ENCODE assay signal across 13 cellular contexts in genomic region chr1:223730471-223730870, GRCh38. TPM values are rescaled to one million over a fixed set of nuclear protein-coding genes. Genes with fewer than 3 reads are reported as not detected.
DNase-seq lines count a peak whose midpoint lies in the region; ATAC-seq and TF ChIP-seq lines count a peak whose summit lies in the region.
"Had no signal": no experiment of that assay in that cellular context is flagged by ENCODE, and none has a peak within 500 bp of the region (broad histone marks: within the 10 kb centered on the region; RNA-seq: fewer than 3 reads in every experiment).

No MANE protein-coding gene starts in this region.

- H3K9ac ChIP-seq in BLaER1 treated with 17β-estradiol and CSF1 and Interleukin-3, amounts not matched to agents 10 nM and 100 nM = no peak overlapping the region

- no peak overlapping the region for H2AFZ ChIP-seq in osteoblast (ENCODE audit: low read length)

- ATAC-seq in RWPE2 (ENCODE audit: low read depth) (no peak), HG03135 (IDR thresholded peaks at IDR 0.05; ENCODE audit: unreplicated experiment) (no peak), left colon (no peak), HG02938 (IDR thresholded peaks at IDR 0.05; ENCODE audit: unreplicated experiment) (no peak)
- ATAC-seq: CD8-positive, alpha-beta T cell; GM12878 had no signal

- TF ChIP-seq CTCF in RWPE2 (IDR thresholded peaks at IDR 0.05; ENCODE audit: poor library complexity, severe bottlenecking) = no peak
- TF ChIP-seq CTCF in osteoblast (IDR thresholded peaks at IDR 0.05; ENCODE audit: extremely low read depth, low read depth, low read length) = no peak

- no peak overlapping the region for H3K4me3 ChIP-seq in BLaER1 treated with 17β-estradiol and CSF1 and Interleukin-3, amounts not matched to agents 10 nM and 100 nM
- H3K4me3 ChIP-seq in RWPE2 (ENCODE audit: severe bottlenecking) = no peak overlapping the region
- H3K4me3 ChIP-seq in osteoblast (ENCODE audit: insufficient read depth, low read length) = no peak overlapping the region
- H3K4me3 ChIP-seq: GM12878 had no signal

- H3K79me2 ChIP-seq in osteoblast (ENCODE audit: insufficient read depth, low read length) = peaks cover 85% of the 10 kb centered on the region

- peak overlapping the region in 6 of 11 experiments; percentile 27 to 76 (median 56); a peak in 11 of 22 replicates for H3K4me2 ChIP-seq in BLaER1 treated with 17β-estradiol and CSF1 and Interleukin-3, amounts not matched to agents 10 nM and 100 nM
- peak overlapping the region; percentile 22 for H3K4me2 ChIP-seq in osteoblast (ENCODE audit: insufficient read depth, low read length)

- DNase-seq in RWPE2 (ENCODE audit: low spot score) (no peak), epidermal melanocyte (ENCODE audit: insufficient read length, low spot score) (peak; percentile 41), osteoblast (ENCODE audit: insufficient read length, low spot score, missing footprints) (no peak), NOMO-1 treated with DMSO at 0.1 percent for 48 hours (lab: John Stamatoyannopoulos, UW; ENCODE audit: unreplicated experiment) (no peak), left colon (no peak)
- DNase-seq: activated CD4-positive, alpha-beta memory T cell treated with anti-CD3 and anti-CD28 coated beads, Interleukin-2, amount 10 ng/mL, durations not matched to agents 7 days and 5 days; CD8-positive, alpha-beta T cell; SHP77 treated with DMSO at 0.1 percent for 48 hours; stimulated activated CD4-positive, alpha-beta T cell treated with anti-CD3 and anti-CD28 coated beads, Interleukin-1b, Interleukin-23, amount 100 ng/mL, for 48 hours had no signal

- H4K20me1 ChIP-seq in BLaER1 treated with 17β-estradiol and CSF1 and Interleukin-3, amounts not matched to agents 10 nM and 100 nM = peaks cover 0 to 43% (median 12%) of the 10 kb centered on the region in 11 experiments; a peak in 11 of 22 replicates
- H4K20me1 ChIP-seq in osteoblast (ENCODE audit: insufficient read depth, low read length) = peaks cover 40% of the 10 kb centered on the region

- H3K9me3 ChIP-seq in BLaER1 treated with 17β-estradiol and CSF1 and Interleukin-3, amounts not matched to agents 10 nM and 100 nM (replicated peaks in 1 of 11) = peaks cover 0 to 4% (median 0%) of the 10 kb centered on the region in 11 experiments; a peak in 1 of 22 replicates
- H3K9me3 ChIP-seq in RWPE2 (ENCODE audit: severe bottlenecking) (no peaks in the 10 kb centered on the region), osteoblast (ENCODE audit: low read depth, low read length) (no peaks in the 10 kb centered on the region)

- H3K4me1 ChIP-seq in BLaER1 treated with 17β-estradiol and CSF1 and Interleukin-3, amounts not matched to agents 10 nM and 100 nM = peaks cover 18 to 49% (median 34%) of the 10 kb centered on the region in 10 experiments
- H3K4me1 ChIP-seq in RWPE2 (ENCODE audit: insufficient read depth, poor library complexity, severe bottlenecking) (peaks cover 36% of the 10 kb centered on the region), osteoblast (ENCODE audit: insufficient read depth, low read length) (peaks cover 67% of the 10 kb centered on the region)

- peaks cover 0 to 56% (median 29%) of the 10 kb centered on the region in 11 experiments; a peak in 17 of 22 replicates for H3K36me3 ChIP-seq in BLaER1 treated with 17β-estradiol and CSF1 and Interleukin-3, amounts not matched to agents 10 nM and 100 nM
- H3K36me3 ChIP-seq in RWPE2 (ENCODE audit: low read depth) (peaks cover 72% of the 10 kb centered on the region), osteoblast (ENCODE audit: insufficient read depth, low read length) (peaks cover 33% of the 10 kb centered on the region)

- no peaks in the 10 kb centered on the region for H3K27me3 ChIP-seq in BLaER1 treated with 17β-estradiol and CSF1 and Interleukin-3, amounts not matched to agents 10 nM and 100 nM
- no peaks in the 10 kb centered on the region for H3K27me3 ChIP-seq in RWPE2 (ENCODE audit: insufficient read depth, poor library complexity, severe bottlenecking)
- H3K27me3 ChIP-seq in osteoblast (ENCODE audit: insufficient read depth, low read length) = no peaks in the 10 kb centered on the region

- intact Hi-C loops in left colon (cut with DNase I, micrococcal nuclease) = no loop called here

- H3K27ac ChIP-seq in BLaER1 treated with 17β-estradiol and CSF1 and Interleukin-3, amounts not matched to agents 10 nM and 100 nM = no peak overlapping the region
- H3K27ac ChIP-seq in RWPE2 (ENCODE audit: poor library complexity, severe bottlenecking) (peak overlapping the region; percentile 57), osteoblast (ENCODE audit: low read depth, low read length) (peak overlapping the region; percentile 85)

RNA-seq across cellular contexts. Expression of gene CAPN2, which starts 18.1 kb away (rescaled TPM):
- total RNA-seq in osteoblast (340 and 341 TPM in 2 replicates), left colon (100 to 1,000 TPM; 301 to 355 TPM)

Comparison
In these comparisons a context has a peak if more than half of its experiments do, and no peak if none do; other contexts are left out.
1. H3K27ac ChIP-seq: peak in RWPE2 (single experiment) and osteoblast (single experiment); none in BLaER1 treated with 17β-estradiol and CSF1 and Interleukin-3, amounts not matched to agents 10 nM and 100 nM (0 of 11).